Comparison of ENCODE assay signal across 16 cellular contexts in the genomic region with DNA sequence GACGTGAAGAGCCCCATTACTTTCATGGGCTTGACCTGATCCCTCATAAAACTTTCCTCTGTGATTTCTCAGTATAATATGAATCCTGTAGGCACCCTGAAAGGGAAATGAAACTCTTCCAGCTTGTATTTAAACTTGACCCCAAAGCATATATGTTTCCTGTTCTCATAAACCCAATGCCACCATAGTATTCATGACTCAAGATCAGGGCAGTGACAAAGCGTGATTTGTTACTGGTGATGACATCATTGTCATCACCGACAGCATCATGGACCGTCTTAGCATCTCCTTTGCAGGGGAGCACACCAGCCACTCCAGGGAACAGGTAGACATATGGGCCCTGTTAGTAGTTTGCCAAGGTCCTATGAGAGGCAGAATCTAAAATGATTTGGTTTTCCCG.
DNase-seq lines count a peak whose midpoint lies in the region; ATAC-seq, FAIRE-seq and TF ChIP-seq lines count a peak whose summit lies in the region.
"Had no signal": no experiment of that assay in that cellular context is flagged by ENCODE, and none has a peak within 500 bp of the region (broad histone marks: within the 10 kb centered on the region; RNA-seq: fewer than 3 reads in every experiment).

No MANE protein-coding gene starts in this region.

- H3K4me3 ChIP-seq in HepG2 (replicated peaks in 1 of 3; ENCODE audit: insufficient read depth in 1 of 3, low read depth in 2 of 3, low read length in 3 of 3) (no peak overlapping the region), right lobe of liver (no peak overlapping the region), testis (no peak overlapping the region), PC-9 (no peak overlapping the region)
- H3K4me3 ChIP-seq: BLaER1 treated with 17β-estradiol and CSF1 and Interleukin-3, amounts not matched to agents 10 nM and 100 nM; GM23338 had no signal

- H3K27ac Mint-ChIP-seq in glutamatergic neuron (ENCODE audit: unreplicated experiment) = peak overlapping the region; percentile 19
- H3K27ac Mint-ChIP-seq: CD4-positive, CD25-positive, alpha-beta regulatory T cell; GM23338; IgD-negative memory B cell had no signal

- H3K36me3 Mint-ChIP-seq in glutamatergic neuron (ENCODE audit: unreplicated experiment) = no peaks in the 10 kb centered on the region
- H3K36me3 Mint-ChIP-seq: CD4-positive, CD25-positive, alpha-beta regulatory T cell; IgD-negative memory B cell had no signal

- no peaks in the 10 kb centered on the region for H3K27me3 Mint-ChIP-seq in glutamatergic neuron (ENCODE audit: unreplicated experiment)
- H3K27me3 Mint-ChIP-seq: CD4-positive, CD25-positive, alpha-beta regulatory T cell; IgD-negative memory B cell had no signal

- no peak for TF ChIP-seq POLR2A in HepG2 (IDR thresholded peaks at IDR 0.05; ENCODE audit: insufficient read depth in 1 of 2, low read depth in 2 of 2, low read length in 2 of 2)
- TF ChIP-seq POLR2A in right lobe of liver (IDR thresholded peaks at IDR 0.05) = no peak
- TF ChIP-seq POLR2A in testis (IDR thresholded peaks at IDR 0.05) = no peak

- POLR2A ChIA-PET in HepG2 (lab: Yijun Ruan, JAX) = no interaction called here
- POLR2A ChIA-PET in PC-9 (lab: Charles Lee; ENCODE audit: unreplicated experiment) = no interaction called here

- no peak overlapping the region for H3K9ac ChIP-seq in HepG2 (ENCODE audit: insufficient read depth, low read depth, low read length)
- H3K9ac ChIP-seq: BLaER1 treated with 17β-estradiol and CSF1 and Interleukin-3, amounts not matched to agents 10 nM and 100 nM had no signal

- TF ChIP-seq EP300 in HepG2 (IDR thresholded peaks at IDR 0.05; ENCODE audit: low read depth in 2 of 2, low read length in 2 of 2) = no peak
- TF ChIP-seq EP300 in HepG2 (CRISPR knock-in tag; IDR thresholded peaks at IDR 0.05; ENCODE audit: borderline replicate concordance) = no peak

- H3F3A ChIP-seq in PC-9 (ENCODE audit: insufficient read depth, low read depth) = no peaks in the 10 kb centered on the region

- WGBS in HepG2 (ENCODE audit: low lambda C conversion rate) = 32% methylated on average over 4 of the region's 5 CpGs
- 70% methylated on average over 5 of the region's 5 CpGs for WGBS in right lobe of liver (ENCODE audit: insufficient coverage, low coverage, low lambda C conversion rate, missing lambda C conversion rate)
- 84 to 92% methylated on average over 5 of the region's 5 CpGs for WGBS in testis, 2 donors

- H3K4me1 ChIP-seq in HepG2 (ENCODE audit: insufficient read depth, low read length) (no peaks in the 10 kb centered on the region), right lobe of liver (no peaks in the 10 kb centered on the region), testis (no peaks in the 10 kb centered on the region), PC-9 (replicated peaks; ENCODE audit: insufficient read depth) (no peaks in the 10 kb centered on the region)

- TF ChIP-seq RAD21 in HepG2 (CRISPR knock-in tag; IDR thresholded peaks at IDR 0.05) = no peak

- FAIRE-seq in HepG2 (lab: Jason Lieb, UNC) = no peak
- FAIRE-seq: GM18507 had no signal

- H4K20me1 ChIP-seq in HepG2 (ENCODE audit: insufficient read depth, low read length) = no peaks in the 10 kb centered on the region
- H4K20me1 ChIP-seq in PC-9 (ENCODE audit: insufficient read depth) = no peaks in the 10 kb centered on the region

- intact Hi-C loops in HepG2 (cut with micrococcal nuclease; ENCODE audit: unreplicated experiment) = no loop called here
- intact Hi-C loops in right lobe of liver (cut with DNase I) = no loop called here
- intact Hi-C loops in testis (cut with DNase I; ENCODE audit: low total_unique reads) = no loop called here
- intact Hi-C loops in PC-9 (cut with micrococcal nuclease; ENCODE audit: unreplicated experiment) = no loop called here

- H3K79me2 ChIP-seq in HepG2 (ENCODE audit: insufficient read depth, low read length) (no peaks in the 10 kb centered on the region), PC-9 (ENCODE audit: low read depth) (no peaks in the 10 kb centered on the region)

- H3K27ac ChIP-seq in HepG2 (ENCODE audit: extremely low read length, insufficient read depth, low read length) (no peak overlapping the region), right lobe of liver (no peak overlapping the region), testis (no peak overlapping the region), PC-9 (no peak overlapping the region)
- H3K27ac ChIP-seq: 22Rv1; BLaER1 treated with 17β-estradiol and CSF1 and Interleukin-3, amounts not matched to agents 10 nM and 100 nM had no signal

- ATAC-seq in HepG2 = no peak
- no peak for ATAC-seq in right lobe of liver
- ATAC-seq: GM23338 had no signal

- H3K9me3 Mint-ChIP-seq in glutamatergic neuron (ENCODE audit: unreplicated experiment) = no peaks in the 10 kb centered on the region

- peaks cover 54% of the 10 kb centered on the region for H3K9me3 ChIP-seq in HepG2 (ENCODE audit: low read length)
- peaks cover 0 to 5% (median 0%) of the 10 kb centered on the region in 4 donors for H3K9me3 ChIP-seq in right lobe of liver
- H3K9me3 ChIP-seq in testis = no peaks in the 10 kb centered on the region
- H3K9me3 ChIP-seq in PC-9 (ENCODE audit: insufficient read depth, low read depth) = no peaks in the 10 kb centered on the region; the same call in 1 of the 2 replicates

- H3K4me2 ChIP-seq in HepG2 (ENCODE audit: low read depth, low read length) (no peak overlapping the region), PC-9 (no peak overlapping the region)
- H3K4me2 ChIP-seq: GM23338 had no signal

- no peak overlapping the region for H3K4me3 Mint-ChIP-seq in glutamatergic neuron (ENCODE audit: unreplicated experiment)
- H3K4me3 Mint-ChIP-seq: CD4-positive, CD25-positive, alpha-beta regulatory T cell; GM23338; IgD-negative memory B cell had no signal

- BruUV-seq in HepG2 (replicated peaks; lab: Mats Ljungman, UMichigan) = no TSS peak
- BruUV-seq in PC-9 (replicated peaks; lab: Mats Ljungman, UMichigan) = no TSS peak

- CTCF ChIA-PET in HepG2 (lab: Yijun Ruan, JAX; ENCODE audit: low intra/inter-chr PET ratio, low total read pairs) (no interaction called here), PC-9 (lab: Charles Lee) (no interaction called here)

- in situ Hi-C loops in HepG2 (cut with HindIII; ENCODE audit: extremely low pct_ligation_motif_present, low pct_unique_long_range_greater_than_20kb) = no loop called here

- peaks cover 17% of the 10 kb centered on the region for H3K4me1 Mint-ChIP-seq in glutamatergic neuron (ENCODE audit: low read depth, unreplicated experiment)
- H3K4me1 Mint-ChIP-seq: CD4-positive, CD25-positive, alpha-beta regulatory T cell; GM23338 had no signal

- no peaks in the 10 kb centered on the region for H3K9me2 ChIP-seq in PC-9 (ENCODE audit: insufficient read depth)

- H2AFZ ChIP-seq in HepG2 (ENCODE audit: low read length) = no peak overlapping the region
- no peak overlapping the region for H2AFZ ChIP-seq in PC-9

- DNase-seq in HepG2 (ENCODE audit: low spot score) = no peak
- no peak for DNase-seq in right lobe of liver
- peak; percentile 64 for DNase-seq in NOMO-1 treated with DMSO at 0.1 percent for 48 hours (lab: John Stamatoyannopoulos, UW; ENCODE audit: unreplicated experiment)
- no peak for DNase-seq in glutamatergic neuron
- no peak for DNase-seq in GM19238 (ENCODE audit: insufficient read length, low spot score)
- no peak for DNase-seq in testis
- no peak for DNase-seq in PC-9
- DNase-seq: ACHN; CD4-positive, CD25-positive, alpha-beta regulatory T cell; DMS53; H7 had no signal

- H3K27me3 ChIP-seq in HepG2 (ENCODE audit: control insufficient read depth in 1 of 2, insufficient read depth in 2 of 2, low read length in 2 of 2) = no peaks in the 10 kb centered on the region
- H3K27me3 ChIP-seq in right lobe of liver = no peaks in the 10 kb centered on the region
- H3K27me3 ChIP-seq in testis = no peaks in the 10 kb centered on the region
- H3K27me3 ChIP-seq in PC-9 (ENCODE audit: insufficient read depth, low read depth) = peaks cover 6% of the 10 kb centered on the region; the same call in 1 of the 2 replicates

- H3K36me3 ChIP-seq in HepG2 (replicated peaks in 1 of 2; ENCODE audit: control insufficient read depth in 1 of 2, insufficient read depth in 2 of 2, low read length in 2 of 2) (no peaks in the 10 kb centered on the region), right lobe of liver (no peaks in the 10 kb centered on the region), testis (ENCODE audit: low read depth, missing control alignments) (no peaks in the 10 kb centered on the region), PC-9 (ENCODE audit: low read depth) (no peaks in the 10 kb centered on the region)
- H3K36me3 ChIP-seq: BLaER1 treated with 17β-estradiol and CSF1 and Interleukin-3, amounts not matched to agents 10 nM and 100 nM had no signal

- TF ChIP-seq CTCF in HepG2 (CRISPR knock-in tag; IDR thresholded peaks at IDR 0.05) (no peak), right lobe of liver (IDR thresholded peaks at IDR 0.05) (no peak), glutamatergic neuron (IDR thresholded peaks at IDR 0.05; ENCODE audit: partially characterized antibody, unreplicated experiment) (no peak), testis (IDR thresholded peaks at IDR 0.05) (no peak), PC-9 (conservative IDR thresholded peaks at IDR 0.05) (no peak)

TF ChIP-seq in HepG2, 621 proteins besides CTCF, POLR2A, EP300 and RAD21:
- TF ChIP-seq CREB1 (IDR thresholded peaks at IDR 0.05) = peak; percentile 70
- no peak for TF ChIP-seq CREB1 (CRISPR knock-in tag; IDR thresholded peaks at IDR 0.05)
- peak; percentile 80 for TF ChIP-seq ATF7 (IDR thresholded peaks at IDR 0.05)
- no peak for TF ChIP-seq ATF7 (CRISPR knock-in tag; IDR thresholded peaks at IDR 0.05)
- TF ChIP-seq, protein P1, sequence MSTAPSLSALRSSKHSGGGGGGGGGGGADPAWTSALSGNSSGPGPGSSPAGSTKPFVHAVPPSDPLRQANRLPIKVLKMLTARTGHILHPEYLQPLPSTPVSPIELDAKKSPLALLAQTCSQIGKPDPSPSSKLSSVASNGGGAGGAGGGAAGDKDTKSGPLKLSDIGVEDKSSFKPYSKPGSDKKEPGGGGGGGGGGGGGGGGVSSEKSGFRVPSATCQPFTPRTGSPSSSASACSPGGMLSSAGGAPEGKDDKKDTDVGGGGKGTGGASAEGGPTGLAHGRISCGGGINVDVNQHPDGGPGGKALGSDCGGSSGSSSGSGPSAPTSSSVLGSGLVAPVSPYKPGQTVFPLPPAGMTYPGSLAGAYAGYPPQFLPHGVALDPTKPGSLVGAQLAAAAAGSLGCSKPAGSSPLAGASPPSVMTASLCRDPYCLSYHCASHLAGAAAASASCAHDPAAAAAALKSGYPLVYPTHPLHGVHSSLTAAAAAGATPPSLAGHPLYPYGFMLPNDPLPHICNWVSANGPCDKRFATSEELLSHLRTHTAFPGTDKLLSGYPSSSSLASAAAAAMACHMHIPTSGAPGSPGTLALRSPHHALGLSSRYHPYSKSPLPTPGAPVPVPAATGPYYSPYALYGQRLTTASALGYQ (CRISPR knock-in tag; IDR thresholded peaks at IDR 0.05) = no peak
